ENCODE assay signal across 16 cellular contexts in the genomic region with DNA sequence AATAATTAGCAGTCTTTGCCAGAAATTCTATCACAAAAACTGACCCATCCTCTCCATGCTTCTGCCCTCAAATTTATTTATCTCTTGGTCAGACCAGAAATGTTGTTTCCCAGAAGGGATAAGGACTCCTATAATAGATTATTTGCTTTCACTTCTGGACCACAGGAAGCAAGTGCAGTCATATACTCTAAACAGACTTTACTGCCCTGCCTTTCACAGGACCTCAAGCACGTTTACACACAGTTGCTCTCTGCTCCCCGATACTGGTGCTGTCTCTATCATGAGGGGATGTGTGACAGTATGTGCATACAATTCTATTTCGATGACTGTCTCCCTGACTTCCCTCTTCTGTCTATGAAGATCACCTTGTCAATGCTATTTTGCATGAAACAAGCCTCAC.
DNase-seq lines count a peak whose midpoint lies in the region; ATAC-seq, FAIRE-seq and TF ChIP-seq lines count a peak whose summit lies in the region.
"Had no signal": no experiment of that assay in that cellular context is flagged by ENCODE, and none has a peak within 500 bp of the region (broad histone marks: within the 10 kb centered on the region; RNA-seq: fewer than 3 reads in every experiment).

No MANE protein-coding gene starts in this region.

- H2BK120ac ChIP-seq in trophoblast cell (ENCODE audit: insufficient read depth, low read length, poor library complexity) = no peak overlapping the region

- TF ChIP-seq POLR2A in heart left ventricle (IDR thresholded peaks at IDR 0.05) (no peak), endothelial cell of umbilical vein (IDR thresholded peaks at IDR 0.05; ENCODE audit: low read depth, low read length) (no peak)

- H2BK12ac ChIP-seq in trophoblast cell (ENCODE audit: low read length) = no peak overlapping the region

- H3K4me3 ChIP-seq in heart left ventricle (no peak overlapping the region), endothelial cell of umbilical vein (replicated peaks in 1 of 3; ENCODE audit: insufficient read depth in 1 of 3, low read depth in 1 of 3, low read length in 3 of 3) (no peak overlapping the region), lower lobe of right lung (no peak overlapping the region), trophoblast cell (ENCODE audit: low read depth, low read length) (no peak overlapping the region)

- peaks cover 0 to 5% (median 0%) of the 10 kb centered on the region in 3 donors for H3K27me3 Mint-ChIP-seq in immature natural killer cell (ENCODE audit: low read depth in 3 of 3)
- H3K27me3 Mint-ChIP-seq: CD4-positive, alpha-beta T cell had no signal

- intact Hi-C loops in heart left ventricle (cut with DNase I) (loop anchor here in 2 of 10 donors (5.0 kb wide), 2 partner anchors 44 to 49 kb away; no protein-coding TSS in a partner anchor), cardiac septum (cut with DNase I) (no loop called here), endothelial cell of umbilical vein (cut with micrococcal nuclease) (no loop called here), lower lobe of right lung (cut with DNase I) (no loop called here)

- CTCF ChIA-PET in endothelial cell of umbilical vein (lab: Charles Lee) = no interaction called here

- no peak overlapping the region for H3K14ac ChIP-seq in trophoblast cell (ENCODE audit: low read length)

- no peak overlapping the region for H4K12ac ChIP-seq in trophoblast cell (ENCODE audit: low read depth, low read length)

- H3K9me1 ChIP-seq in endothelial cell of umbilical vein (replicated peaks; ENCODE audit: control insufficient read depth, extremely low read depth, insufficient read depth, low read length) = no peaks in the 10 kb centered on the region

- H3K18ac ChIP-seq in trophoblast cell (ENCODE audit: low read length) = no peak overlapping the region

- no peak overlapping the region for H3K23ac ChIP-seq in trophoblast cell (ENCODE audit: low read length)

- H3K79me1 ChIP-seq in trophoblast cell (ENCODE audit: low read length) = no peaks in the 10 kb centered on the region

- H3K36me3 ChIP-seq in heart left ventricle (no peaks in the 10 kb centered on the region), endothelial cell of umbilical vein (ENCODE audit: control insufficient read depth in 2 of 2, extremely low read depth in 1 of 2, insufficient read depth in 2 of 2, low read length in 2 of 2) (no peaks in the 10 kb centered on the region), lower lobe of right lung (no peaks in the 10 kb centered on the region), trophoblast cell (ENCODE audit: control insufficient read depth in 1 of 2, insufficient read depth in 2 of 2, low read length in 2 of 2) (no peaks in the 10 kb centered on the region)

- peak in 2 of 4 donors; percentile 35 to 60 for ATAC-seq in heart left ventricle
- no peak for ATAC-seq in lower lobe of right lung
- ATAC-seq in HG03108 (IDR thresholded peaks at IDR 0.05; ENCODE audit: unreplicated experiment) = no peak
- ATAC-seq: natural killer cell had no signal

- FAIRE-seq in endothelial cell of umbilical vein (lab: Jason Lieb, UNC) = no peak

- no peak overlapping the region for H4K91ac ChIP-seq in trophoblast cell (ENCODE audit: low read depth, low read length)

- no peaks in the 10 kb centered on the region for H3K79me2 ChIP-seq in endothelial cell of umbilical vein (ENCODE audit: control insufficient read depth, insufficient read depth, low read length)
- peaks cover 1% of the 10 kb centered on the region for H3K79me2 ChIP-seq in trophoblast cell (ENCODE audit: control insufficient read depth, insufficient read depth, low read length, poor library complexity)

- H4K8ac ChIP-seq in trophoblast cell (ENCODE audit: low read depth, low read length) = no peak overlapping the region

- DNase-seq in heart left ventricle (no peak), cardiac septum (ENCODE audit: low spot score) (no peak), endothelial cell of umbilical vein (ENCODE audit: low read depth, low spot score) (peak; percentile 12), lower lobe of right lung (no peak), trophoblast cell (no peak), islet precursor cell (no peak), immature natural killer cell (no peak)
- DNase-seq: ACHN; activated CD4-positive, alpha-beta T cell treated with anti-CD3 and anti-CD28 coated beads, Interleukin-2, amount 10 ng/mL, durations not matched to agents 7 days and 5 days; CD4-positive, alpha-beta T cell; DMS79 treated with DMSO at 0.1 percent for 48 hours; endodermal cell; Kasumi-1; natural killer cell; NCI-H2171 treated with DMSO at 0.1 percent for 48 hours had no signal

- H3K9me3 ChIP-seq in heart left ventricle = no peaks in the 10 kb centered on the region
- no peaks in the 10 kb centered on the region for H3K9me3 ChIP-seq in endothelial cell of umbilical vein (replicated peaks; ENCODE audit: control insufficient read depth, insufficient read depth, low read length)
- no peaks in the 10 kb centered on the region for H3K9me3 ChIP-seq in lower lobe of right lung
- H3K9me3 ChIP-seq in trophoblast cell (ENCODE audit: insufficient read depth, low read depth, low read length) = no peaks in the 10 kb centered on the region

- H3K9ac ChIP-seq in endothelial cell of umbilical vein (replicated peaks; ENCODE audit: extremely low read depth, insufficient read depth, low read length) (no peak overlapping the region), trophoblast cell (ENCODE audit: low read length) (no peak overlapping the region)

- no peak overlapping the region for H3K4me2 ChIP-seq in endothelial cell of umbilical vein (ENCODE audit: insufficient read depth, low read length)
- no peak overlapping the region for H3K4me2 ChIP-seq in trophoblast cell (ENCODE audit: low read length)

- POLR2A ChIA-PET in endothelial cell of umbilical vein (lab: Charles Lee) = no interaction called here

- no TSS peak for BruUV-seq in endothelial cell of umbilical vein (replicated peaks; lab: Mats Ljungman, UMichigan)

- no peaks in the 10 kb centered on the region for H4K20me1 ChIP-seq in endothelial cell of umbilical vein (replicated peaks; ENCODE audit: control insufficient read depth, extremely low read depth, insufficient read depth, low read length)

- 21 to 31% (median 25%) methylated on average over 3 of the region's 3 CpGs for WGBS in heart left ventricle, 4 donors
- no CpG with 5 or more reads among the region's 3 CpGs for WGBS in trophoblast cell (ENCODE audit: extremely low coverage, insufficient coverage, insufficient read length)

- H3K4me1 ChIP-seq in heart left ventricle (peaks cover 0 to 50% (median 22%) of the 10 kb centered on the region in 12 donors), endothelial cell of umbilical vein (ENCODE audit: control insufficient read depth, extremely low read depth, insufficient read depth, low read length) (peaks cover 5% of the 10 kb centered on the region), lower lobe of right lung (peaks cover 11% of the 10 kb centered on the region), trophoblast cell (ENCODE audit: control insufficient read depth in 1 of 2, insufficient read depth in 2 of 2, low read length in 2 of 2) (no peaks in the 10 kb centered on the region)

- peaks cover 0 to 2% (median 0%) of the 10 kb centered on the region in 6 donors for H3K9me3 Mint-ChIP-seq in immature natural killer cell
- H3K9me3 Mint-ChIP-seq: CD4-positive, alpha-beta T cell; endodermal cell; natural killer cell had no signal

- H3K27me3 ChIP-seq in heart left ventricle (no peaks in the 10 kb centered on the region), endothelial cell of umbilical vein (ENCODE audit: control insufficient read depth in 2 of 2, insufficient read depth in 2 of 2, low read length in 2 of 2) (no peaks in the 10 kb centered on the region), lower lobe of right lung (ENCODE audit: low read depth) (no peaks in the 10 kb centered on the region), trophoblast cell (ENCODE audit: insufficient read depth, low read length) (no peaks in the 10 kb centered on the region)

- H3K27ac Mint-ChIP-seq in immature natural killer cell = no peak overlapping the region
- H3K27ac Mint-ChIP-seq: activated CD4-positive, alpha-beta T cell treated with anti-CD3 and anti-CD28 coated beads, Interleukin-2, amount 10 ng/mL, durations not matched to agents 7 days and 5 days; CD4-positive, alpha-beta T cell; endodermal cell; natural killer cell had no signal

- dilution Hi-C loops in endothelial cell of umbilical vein (cut with MboI; ENCODE audit: extremely low pct_ligation_motif_present, low sequenced_read_pairs) = no loop called here

- H3K4ac ChIP-seq in trophoblast cell (ENCODE audit: low read depth, low read length) = no peak overlapping the region

- peak overlapping the region; percentile 64 for H2AFZ ChIP-seq in endothelial cell of umbilical vein (ENCODE audit: low read depth, low read length)
- H2AFZ ChIP-seq in trophoblast cell (ENCODE audit: insufficient read depth, low read length, poor library complexity) = no peak overlapping the region

- H2AK5ac ChIP-seq in trophoblast cell (ENCODE audit: low read length) = no peak overlapping the region

- no peak overlapping the region for H2BK5ac ChIP-seq in trophoblast cell (ENCODE audit: low read depth, low read length, poor library complexity)

- H3K27ac ChIP-seq in heart left ventricle (peak overlapping the region in 7 of 12 donors; percentile 3 to 59 (median 26)), endothelial cell of umbilical vein (ENCODE audit: insufficient read depth, low read depth, low read length) (no peak overlapping the region), lower lobe of right lung (peak overlapping the region; percentile 5), trophoblast cell (ENCODE audit: low read depth, low read length) (no peak overlapping the region)

- H3K4me3 Mint-ChIP-seq in immature natural killer cell = no peak overlapping the region
- H3K4me3 Mint-ChIP-seq: activated CD4-positive, alpha-beta T cell treated with anti-CD3 and anti-CD28 coated beads, Interleukin-2, amount 10 ng/mL, durations not matched to agents 7 days and 5 days; CD4-positive, alpha-beta T cell; endodermal cell; natural killer cell had no signal

- no peaks in the 10 kb centered on the region for H3K36me3 Mint-ChIP-seq in immature natural killer cell
- H3K36me3 Mint-ChIP-seq: natural killer cell had no signal

- no peaks in the 10 kb centered on the region for H3K4me1 Mint-ChIP-seq in immature natural killer cell
- H3K4me1 Mint-ChIP-seq: endodermal cell had no signal

- TF ChIP-seq CTCF in heart left ventricle (IDR thresholded peaks at IDR 0.05) = no peak
- no peak for TF ChIP-seq CTCF in endothelial cell of umbilical vein (IDR thresholded peaks at IDR 0.05; ENCODE audit: extremely low read depth in 1 of 2, insufficient read depth in 1 of 2, low read depth in 1 of 2, low read length in 2 of 2)
- no peak for TF ChIP-seq CTCF in lower lobe of right lung (IDR thresholded peaks at IDR 0.05)

TF ChIP-seq in endothelial cell of umbilical vein, 7 proteins besides CTCF, POLR2A, EP300 and RAD21 (continues in another document):
- TF ChIP-seq FOS (IDR thresholded peaks at IDR 0.05; ENCODE audit: borderline replicate concordance, insufficient read depth, low read length) (no peak), GATA2 (IDR thresholded peaks at IDR 0.05; ENCODE audit: insufficient read depth, insufficient read length, low read depth, low read length) (no peak), MYC (IDR thresholded peaks at IDR 0.05; ENCODE audit: low read depth, low read length) (no peak), POLR2AphosphoS5 (IDR thresholded peaks at IDR 0.05; ENCODE audit: insufficient read depth, low read depth, low read length) (no peak)

Comparison
In these comparisons a context has a peak if more than half of its experiments do, and no peak if none do; other contexts are left out.
1. H3K27ac ChIP-seq: peak in heart left ventricle (7 of 12) and lower lobe of right lung (single experiment); none in endothelial cell of umbilical vein (single experiment) and trophoblast cell (single experiment).